In genomic region chr1:156742801-156743200, GRCh38 we compare ENCODE assay signal across 10 cellular contexts. TPM values are rescaled to one million over a fixed set of nuclear protein-coding genes. Genes with fewer than 3 reads are reported as not detected.
DNase-seq lines count a peak whose midpoint lies in the region; ATAC-seq and TF ChIP-seq lines count a peak whose summit lies in the region.
"Had no signal": no experiment of that assay in that cellular context is flagged by ENCODE, and none has a peak within 500 bp of the region (broad histone marks: within the 10 kb centered on the region; RNA-seq: fewer than 3 reads in every experiment).

No MANE protein-coding gene starts in this region.

- no peak for TF ChIP-seq CTCF in brain (conservative IDR thresholded peaks at IDR 0.05)
- TF ChIP-seq CTCF in osteocyte (IDR thresholded peaks at IDR 0.05): no peak
- no peak for TF ChIP-seq CTCF in mucosa of descending colon (IDR thresholded peaks at IDR 0.05)

- peaks cover 78% of the 10 kb centered on the region for H3K4me1 Mint-ChIP-seq in activated CD8-positive, alpha-beta memory T cell treated with anti-CD3 and anti-CD28 coated beads, Interleukin-2, amount 10 ng/mL, durations not matched to agents 7 days and 5 days
- peaks cover 21 to 37% (median 31%) of the 10 kb centered on the region in 3 donors for H3K4me1 Mint-ChIP-seq in IgD-negative memory B cell
- peaks cover 57% of the 10 kb centered on the region for H3K4me1 Mint-ChIP-seq in brain
- H3K4me1 Mint-ChIP-seq in osteocyte (ENCODE audit: unreplicated experiment): peaks cover 47% of the 10 kb centered on the region

- DNase-seq in activated CD8-positive, alpha-beta memory T cell treated with anti-CD3 and anti-CD28 coated beads, Interleukin-2, amount 10 ng/mL, durations not matched to agents 7 days and 5 days: no peak
- no peak for DNase-seq in activated CD8-positive, alpha-beta memory T cell treated with anti-CD3 and anti-CD28 coated beads, Interleukin-2, amount 50 U/mL, for 4 hours
- no peak for DNase-seq in osteocyte (ENCODE audit: extremely low spot score, unreplicated experiment)
- DNase-seq in caudate nucleus (lab: John Stamatoyannopoulos, UW): no peak
- no peak for DNase-seq in mucosa of descending colon
- DNase-seq: NCI-H187 treated with DMSO at 0.1 percent for 48 hours, NCI-H510A treated with DMSO at 0.1 percent for 48 hours had no signal

- H3K27ac Mint-ChIP-seq in activated CD8-positive, alpha-beta memory T cell treated with anti-CD3 and anti-CD28 coated beads, Interleukin-2, amount 10 ng/mL, durations not matched to agents 7 days and 5 days: peak overlapping the region; percentile 96
- peak overlapping the region in 2 of 3 donors; percentile 4 to 89 for H3K27ac Mint-ChIP-seq in IgD-negative memory B cell
- peak overlapping the region in 4 of 5 experiments; percentile 16 to 100 (median 98) for H3K27ac Mint-ChIP-seq in brain
- H3K27ac Mint-ChIP-seq in osteocyte (ENCODE audit: unreplicated experiment): peak overlapping the region; percentile 96

- no peak overlapping the region for H3K27ac ChIP-seq in caudate nucleus (ENCODE audit: low read depth, low read length)

- H3K9me3 ChIP-seq in mucosa of descending colon: no peaks in the 10 kb centered on the region

- peaks cover 28% of the 10 kb centered on the region for H3K4me1 ChIP-seq in mucosa of descending colon (ENCODE audit: low read depth)

- no peak overlapping the region for H3K4me3 ChIP-seq in mucosa of descending colon

- H3K4me3 Mint-ChIP-seq in activated CD8-positive, alpha-beta memory T cell treated with anti-CD3 and anti-CD28 coated beads, Interleukin-2, amount 10 ng/mL, durations not matched to agents 7 days and 5 days: no peak overlapping the region
- H3K4me3 Mint-ChIP-seq in IgD-negative memory B cell: peak overlapping the region in 2 of 4 donors; percentile 23 to 27
- no peak overlapping the region for H3K4me3 Mint-ChIP-seq in brain
- no peak overlapping the region for H3K4me3 Mint-ChIP-seq in osteocyte (ENCODE audit: unreplicated experiment)

- H3K36me3 Mint-ChIP-seq in activated CD8-positive, alpha-beta memory T cell treated with anti-CD3 and anti-CD28 coated beads, Interleukin-2, amount 10 ng/mL, durations not matched to agents 7 days and 5 days: peaks cover 35% of the 10 kb centered on the region
- H3K36me3 Mint-ChIP-seq in IgD-negative memory B cell (peaks cover 6% of the 10 kb centered on the region), brain (peaks cover 3% of the 10 kb centered on the region), osteocyte (ENCODE audit: unreplicated experiment) (peaks cover 17% of the 10 kb centered on the region)

- CTCF ChIA-PET in activated CD8-positive, alpha-beta memory T cell treated with anti-CD3 and anti-CD28 coated beads, Interleukin-2, amount 10 ng/mL, durations not matched to agents 7 days and 5 days (lab: Charles Lee): interaction anchor here (0.8 to 5.6 kb wide), 4 partner anchors 9 to 117 kb away, joined by 3 to 87 read pairs (median 27); partner anchors contain the start of genes HDGF, ISG20L2, METTL25B and NTRK1

- no peak for ATAC-seq in activated CD8-positive, alpha-beta memory T cell treated with anti-CD3 and anti-CD28 coated beads, Interleukin-2, amount 10 ng/mL, durations not matched to agents 7 days and 5 days
- ATAC-seq in mucosa of descending colon (no peak), HG02938 (IDR thresholded peaks at IDR 0.05; ENCODE audit: unreplicated experiment) (no peak)

- H3K9me3 Mint-ChIP-seq in activated CD8-positive, alpha-beta memory T cell treated with anti-CD3 and anti-CD28 coated beads, Interleukin-2, amount 10 ng/mL, durations not matched to agents 7 days and 5 days (ENCODE audit: low read depth): no peaks in the 10 kb centered on the region
- H3K9me3 Mint-ChIP-seq in IgD-negative memory B cell (no peaks in the 10 kb centered on the region), brain (no peaks in the 10 kb centered on the region), osteocyte (ENCODE audit: unreplicated experiment) (no peaks in the 10 kb centered on the region)

- H3K27me3 Mint-ChIP-seq in activated CD8-positive, alpha-beta memory T cell treated with anti-CD3 and anti-CD28 coated beads, Interleukin-2, amount 10 ng/mL, durations not matched to agents 7 days and 5 days: no peaks in the 10 kb centered on the region
- H3K27me3 Mint-ChIP-seq in IgD-negative memory B cell (no peaks in the 10 kb centered on the region), brain (peaks cover 6% of the 10 kb centered on the region), osteocyte (ENCODE audit: unreplicated experiment) (no peaks in the 10 kb centered on the region)

- intact Hi-C loops in mucosa of descending colon (cut with DNase I, micrococcal nuclease): no loop called here

- H3K36me3 ChIP-seq in mucosa of descending colon (ENCODE audit: low read depth): peaks cover 7% of the 10 kb centered on the region

RNA-seq across cellular contexts. Expression of gene MRPL24, which starts 1.9 kb away (rescaled TPM):
- total RNA-seq in activated CD8-positive, alpha-beta memory T cell treated with anti-CD3 and anti-CD28 coated beads, Interleukin-2, amount 10 ng/mL, durations not matched to agents 7 days and 5 days: 10 to 100 TPM; 60.4 to 80.0 TPM
- polyA plus RNA-seq in IgD-negative memory B cell (93.7 TPM), brain (ENCODE audit: insufficient read depth, low read depth, low replicate concordance) (111 TPM)
- total RNA-seq in osteocyte (52.6 and 55.8 TPM in 2 replicates), mucosa of descending colon (10 to 100 TPM; 50.1 to 61.7 (median 57.6) TPM)

RNA-seq across cellular contexts. Expression of gene HDGF, which starts 8.7 kb away (rescaled TPM):
- total RNA-seq in activated CD8-positive, alpha-beta memory T cell treated with anti-CD3 and anti-CD28 coated beads, Interleukin-2, amount 10 ng/mL, durations not matched to agents 7 days and 5 days: 100 to 1,000 TPM; 258 to 340 TPM
- polyA plus RNA-seq in IgD-negative memory B cell (17.8 TPM), brain (ENCODE audit: insufficient read depth, low read depth, low replicate concordance) (502 TPM)
- total RNA-seq in osteocyte (213 and 219 TPM in 2 replicates), mucosa of descending colon (100 to 1,000 TPM; 196 to 264 (median 221) TPM)

RNA-seq across cellular contexts. Expression of gene ISG20L2, which starts 14.2 kb away (rescaled TPM):
- total RNA-seq in activated CD8-positive, alpha-beta memory T cell treated with anti-CD3 and anti-CD28 coated beads, Interleukin-2, amount 10 ng/mL, durations not matched to agents 7 days and 5 days: 10 to 100 TPM; 56.0 to 70.3 TPM
- polyA plus RNA-seq in IgD-negative memory B cell (39.7 TPM), brain (ENCODE audit: insufficient read depth, low read depth, low replicate concordance) (41.5 TPM)
- total RNA-seq in osteocyte (33.0 and 37.7 TPM in 2 replicates), mucosa of descending colon (10 to 100 TPM; 27.8 to 33.0 (median 31.0) TPM)

RNA-seq across cellular contexts. Expression of gene METTL25B, which starts 14.5 kb away (rescaled TPM):
- 10 to 100 TPM; 44.0 to 49.6 TPM for total RNA-seq in activated CD8-positive, alpha-beta memory T cell treated with anti-CD3 and anti-CD28 coated beads, Interleukin-2, amount 10 ng/mL, durations not matched to agents 7 days and 5 days
- 11.5 TPM for polyA plus RNA-seq in IgD-negative memory B cell
- 46.8 TPM for polyA plus RNA-seq in brain (ENCODE audit: insufficient read depth, low read depth, low replicate concordance)
- 21.3 and 24.1 TPM in 2 replicates for total RNA-seq in osteocyte
- 10 to 100 TPM; 35.1 to 58.6 (median 44.4) TPM for total RNA-seq in mucosa of descending colon

RNA-seq across cellular contexts. Expression of gene PRCC, which starts 24.5 kb away (rescaled TPM):
- 10 to 100 TPM; 68.7 to 99.8 TPM for total RNA-seq in activated CD8-positive, alpha-beta memory T cell treated with anti-CD3 and anti-CD28 coated beads, Interleukin-2, amount 10 ng/mL, durations not matched to agents 7 days and 5 days
- polyA plus RNA-seq in IgD-negative memory B cell (57.3 TPM), brain (ENCODE audit: insufficient read depth, low read depth, low replicate concordance) (111 TPM)
- total RNA-seq in osteocyte (71.1 and 85.4 TPM in 2 replicates), mucosa of descending colon (10 to 100 TPM; 55.0 to 66.1 (median 59.2) TPM)

Comparison
In these comparisons a context has a peak if more than half of its experiments do, and no peak if none do; other contexts are left out.
1. H3K27ac Mint-ChIP-seq: peak in every context shown above with its lines; median percentile 98 in brain; 96 in activated CD8-positive, alpha-beta memory T cell treated with anti-CD3 and anti-CD28 coated beads, Interleukin-2, amount 10 ng/mL, durations not matched to agents 7 days and 5 days; 96 in osteocyte; 46 in IgD-negative memory B cell.